ENCODE assay signal across 1 cellular context in the genomic region with DNA sequence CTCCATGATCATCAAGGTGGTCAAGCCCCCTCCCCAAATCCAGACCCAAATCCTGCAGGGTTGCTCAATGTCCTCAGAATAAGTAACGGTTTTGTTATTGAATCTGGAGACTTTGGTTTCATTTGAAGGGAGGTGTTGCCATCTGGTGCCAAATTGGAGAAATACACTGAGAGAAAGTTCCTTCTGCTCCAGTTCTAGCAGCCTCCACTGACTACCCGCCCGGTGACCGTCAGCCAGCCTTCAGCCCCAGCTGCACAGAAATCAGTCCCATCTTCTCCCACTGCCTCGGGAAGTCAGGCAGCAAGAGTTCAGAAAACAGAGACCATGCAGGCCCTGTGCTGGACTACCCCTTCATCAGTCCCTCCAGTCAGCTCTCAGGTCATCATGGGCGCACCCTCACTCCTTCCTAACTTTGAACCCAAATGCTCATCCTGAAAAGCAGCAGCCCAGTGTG.
TF ChIP-seq lines count a peak whose summit lies in the region.

No MANE protein-coding gene starts in this region.

TF ChIP-seq in GM23338, 12 proteins besides CTCF, POLR2A, EP300 and RAD21 (continued from another document):
- TF ChIP-seq ZNF462 (CRISPR knock-in tag; IDR thresholded peaks at IDR 0.05) (no peak), STAT1 (IDR thresholded peaks at IDR 0.05; ENCODE audit: unreplicated experiment) (no peak)
